ENCODE assay signal across 1 cellular context in genomic region chr10:23148214-23148613, GRCh38.
TF ChIP-seq lines count a peak whose summit lies in the region.

No MANE protein-coding gene starts in this region.

TF ChIP-seq in K562, 482 proteins besides CTCF, POLR2A, EP300 and RAD21:
- TF ChIP-seq ZBTB43 (CRISPR knock-in tag; IDR thresholded peaks at IDR 0.05) (peak; percentile 64; the same call in 1 of the 2 replicates), HNRNPLL (IDR thresholded peaks at IDR 0.05; ENCODE audit: low read depth, low read length, poor library complexity, severe bottlenecking) (no peak), ZNF280A (IDR thresholded peaks at IDR 0.05; ENCODE audit: low read depth, partially characterized antibody) (no peak), DIDO1 (tag; IDR thresholded peaks at IDR 0.05; ENCODE audit: low read depth) (no peak), ZNF717 (CRISPR knock-in tag; IDR thresholded peaks at IDR 0.05) (no peak)
TF ChIP-seq in K562: peak in this region for 1.
